Comparison of ENCODE assay signal across 15 cellular contexts in genomic region chr13:42707003-42707402, GRCh38.
"Had no signal": no experiment of that assay in that cellular context is flagged by ENCODE, and none has a peak within 500 bp of the region (broad histone marks: within the 10 kb centered on the region; RNA-seq: fewer than 3 reads in every experiment).

No MANE protein-coding gene starts in this region.

- H3K27ac ChIP-seq: prostate gland, tibial artery had no signal

- H3K27me3 Mint-ChIP-seq: activated naive CD4-positive, alpha-beta T cell treated with anti-CD3 and anti-CD28 coated beads, Interleukin-2, amount 10 ng/mL, durations not matched to agents 7 days and 5 days had no signal

- H3K27me3 ChIP-seq: tibial artery had no signal

- H3K4me3 Mint-ChIP-seq: activated CD4-positive, alpha-beta memory T cell treated with anti-CD3 and anti-CD28 coated beads, Interleukin-2, amount 10 ng/mL, durations not matched to agents 7 days and 5 days; activated naive CD4-positive, alpha-beta T cell treated with anti-CD3 and anti-CD28 coated beads, Interleukin-2, amount 10 ng/mL, durations not matched to agents 7 days and 5 days; activated T-cell treated with anti-CD3 and anti-CD28 coated beads, Interleukin-2, amount 50 U/mL, for 24 hours; effector memory CD8-positive, alpha-beta T cell; nephron progenitor cell; stimulated activated memory B cell treated with anti-CD40 and anti-IgM and Interleukin-4, amounts not matched to agents 10 μg/mL and 1 μg/mL and 100 μg/mL, for 72 hours; T-helper 17 cell; WTC11 had no signal

- H3K4me1 ChIP-seq: prostate gland, tibial artery had no signal

- DNase-seq: activated CD4-positive, alpha-beta memory T cell treated with anti-CD3 and anti-CD28 coated beads, Interleukin-2, amount 10 ng/mL, durations not matched to agents 7 days and 5 days; activated CD4-positive, alpha-beta T cell treated with anti-CD3 and anti-CD28 coated beads for 4 hours; activated naive CD4-positive, alpha-beta T cell treated with anti-CD3 and anti-CD28 coated beads, Interleukin-2, amount 10 ng/mL, durations not matched to agents 7 days and 5 days; activated T-cell treated with anti-CD3 and anti-CD28 coated beads, Interleukin-2, amount 50 U/mL, for 24 hours; caudate nucleus; effector memory CD8-positive, alpha-beta T cell; kidney glomerular epithelial cell; nephron progenitor cell; stimulated activated CD4-positive, alpha-beta T cell treated with anti-CD3 and anti-CD28 coated beads, Interleukin-12 subunit alpha, Interleukin-12 subunit beta, amount 100 ng/mL, for 4 hours; T-helper 17 cell; tibial artery had no signal

- H3K9me3 ChIP-seq: prostate gland, tibial artery had no signal

- ATAC-seq: effector memory CD8-positive, alpha-beta T cell; sciatic nerve; stimulated activated memory B cell treated with anti-CD40 and anti-IgM and Interleukin-4, amounts not matched to agents 10 μg/mL and 1 μg/mL and 100 μg/mL, for 72 hours; T-helper 17 cell; WTC11 had no signal

- H3K4me1 Mint-ChIP-seq: activated CD4-positive, alpha-beta memory T cell treated with anti-CD3 and anti-CD28 coated beads, Interleukin-2, amount 10 ng/mL, durations not matched to agents 7 days and 5 days; activated naive CD4-positive, alpha-beta T cell treated with anti-CD3 and anti-CD28 coated beads, Interleukin-2, amount 10 ng/mL, durations not matched to agents 7 days and 5 days; nephron progenitor cell; stimulated activated memory B cell treated with anti-CD40 and anti-IgM and Interleukin-4, amounts not matched to agents 10 μg/mL and 1 μg/mL and 100 μg/mL, for 72 hours; T-helper 17 cell; WTC11 had no signal

- H3K9me3 Mint-ChIP-seq: activated CD4-positive, alpha-beta memory T cell treated with anti-CD3 and anti-CD28 coated beads, Interleukin-2, amount 10 ng/mL, durations not matched to agents 7 days and 5 days; activated naive CD4-positive, alpha-beta T cell treated with anti-CD3 and anti-CD28 coated beads, Interleukin-2, amount 10 ng/mL, durations not matched to agents 7 days and 5 days; activated T-cell treated with anti-CD3 and anti-CD28 coated beads, Interleukin-2, amount 50 U/mL, for 24 hours; effector memory CD8-positive, alpha-beta T cell; nephron progenitor cell; stimulated activated memory B cell treated with anti-CD40 and anti-IgM and Interleukin-4, amounts not matched to agents 10 μg/mL and 1 μg/mL and 100 μg/mL, for 72 hours had no signal

- H3K36me3 Mint-ChIP-seq: activated naive CD4-positive, alpha-beta T cell treated with anti-CD3 and anti-CD28 coated beads, Interleukin-2, amount 10 ng/mL, durations not matched to agents 7 days and 5 days; stimulated activated memory B cell treated with anti-CD40 and anti-IgM and Interleukin-4, amounts not matched to agents 10 μg/mL and 1 μg/mL and 100 μg/mL, for 72 hours; WTC11 had no signal

- H3K27ac Mint-ChIP-seq: activated CD4-positive, alpha-beta memory T cell treated with anti-CD3 and anti-CD28 coated beads, Interleukin-2, amount 10 ng/mL, durations not matched to agents 7 days and 5 days; activated naive CD4-positive, alpha-beta T cell treated with anti-CD3 and anti-CD28 coated beads, Interleukin-2, amount 10 ng/mL, durations not matched to agents 7 days and 5 days; activated T-cell treated with anti-CD3 and anti-CD28 coated beads, Interleukin-2, amount 50 U/mL, for 24 hours; effector memory CD8-positive, alpha-beta T cell; nephron progenitor cell; stimulated activated memory B cell treated with anti-CD40 and anti-IgM and Interleukin-4, amounts not matched to agents 10 μg/mL and 1 μg/mL and 100 μg/mL, for 72 hours; T-helper 17 cell; WTC11 had no signal

- H3K36me3 ChIP-seq: prostate gland, tibial artery had no signal

- H3K4me3 ChIP-seq: prostate gland, tibial artery had no signal
